ENCODE assay signal across 17 cellular contexts in the genomic region with DNA sequence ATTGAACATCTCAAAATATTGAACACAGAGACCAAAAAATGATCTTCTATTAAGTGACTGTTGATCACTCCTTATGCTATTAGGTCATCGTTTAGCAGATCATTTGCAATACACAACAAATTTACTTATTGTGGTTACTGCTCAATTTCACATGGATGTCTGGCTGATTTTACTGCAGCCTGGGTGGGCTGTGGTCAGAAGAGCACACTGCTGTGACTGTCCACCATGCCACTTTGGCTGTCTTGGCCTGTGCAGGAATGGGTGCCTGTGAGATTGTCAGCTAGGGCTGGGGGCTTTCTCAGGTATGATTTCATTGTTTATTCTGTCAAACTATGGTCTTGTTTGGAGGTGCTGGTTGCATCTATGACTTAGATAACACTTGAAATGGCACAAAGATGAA.
DNase-seq lines count a peak whose midpoint lies in the region; ATAC-seq and TF ChIP-seq lines count a peak whose summit lies in the region.
"Had no signal": no experiment of that assay in that cellular context is flagged by ENCODE, and none has a peak within 500 bp of the region (broad histone marks: within the 10 kb centered on the region; RNA-seq: fewer than 3 reads in every experiment).

No MANE protein-coding gene starts in this region.

- H4K20me1 ChIP-seq in Loucy (ENCODE audit: insufficient read depth, low read length, poor library complexity, severe bottlenecking) = no peaks in the 10 kb centered on the region
- H4K20me1 ChIP-seq: BLaER1 treated with 17β-estradiol and CSF1 and Interleukin-3, amounts not matched to agents 10 nM and 100 nM had no signal

- H3K79me2 ChIP-seq in Loucy (ENCODE audit: insufficient read depth, low read length) = no peaks in the 10 kb centered on the region
- no peaks in the 10 kb centered on the region for H3K79me2 ChIP-seq in trophoblast cell (ENCODE audit: control insufficient read depth, insufficient read depth, low read length, poor library complexity)

- H3K4me2 ChIP-seq in Loucy (ENCODE audit: low read depth, low read length, poor library complexity, severe bottlenecking) (no peak overlapping the region), trophoblast cell (ENCODE audit: low read length) (no peak overlapping the region)
- H3K4me2 ChIP-seq: A549; BLaER1 treated with 17β-estradiol and CSF1 and Interleukin-3, amounts not matched to agents 10 nM and 100 nM had no signal

- H3K4me3 ChIP-seq in Loucy (ENCODE audit: low read length, poor library complexity, severe bottlenecking) (no peak overlapping the region), SJSA1 (no peak overlapping the region), trophoblast cell (ENCODE audit: low read depth, low read length) (no peak overlapping the region)
- H3K4me3 ChIP-seq: A549; BLaER1 treated with 17β-estradiol and CSF1 and Interleukin-3, amounts not matched to agents 10 nM and 100 nM had no signal

- no peak for ATAC-seq in GM19397 (IDR thresholded peaks at IDR 0.05; ENCODE audit: unreplicated experiment)
- ATAC-seq: A549; CD8-positive, alpha-beta T cell had no signal

- H4K8ac ChIP-seq in trophoblast cell (ENCODE audit: low read depth, low read length) = no peak overlapping the region

- no peak overlapping the region for H3K14ac ChIP-seq in trophoblast cell (ENCODE audit: low read length)

- H4K91ac ChIP-seq in trophoblast cell (ENCODE audit: low read depth, low read length) = peak overlapping the region; percentile 26

- H3K4me1 ChIP-seq in Loucy (ENCODE audit: insufficient read depth, low read length, poor library complexity, severe bottlenecking) (peaks cover 10% of the 10 kb centered on the region), SJSA1 (replicated peaks) (peaks cover 56% of the 10 kb centered on the region), trophoblast cell (ENCODE audit: control insufficient read depth in 1 of 2, insufficient read depth in 2 of 2, low read length in 2 of 2) (peaks cover 8 to 12% of the 10 kb centered on the region in 2 experiments)
- H3K4me1 ChIP-seq: A549, Caco-2 had no signal

- H3K79me1 ChIP-seq in trophoblast cell (ENCODE audit: low read length) = peaks cover 4% of the 10 kb centered on the region

- no peak overlapping the region for H3K18ac ChIP-seq in trophoblast cell (ENCODE audit: low read length)

- no peak overlapping the region for H4K12ac ChIP-seq in trophoblast cell (ENCODE audit: low read depth, low read length)

- H3K9ac ChIP-seq in Loucy (ENCODE audit: low read depth, low read length, poor library complexity, severe bottlenecking) (no peak overlapping the region), trophoblast cell (ENCODE audit: low read length) (no peak overlapping the region)
- H3K9ac ChIP-seq: BLaER1 treated with 17β-estradiol and CSF1 and Interleukin-3, amounts not matched to agents 10 nM and 100 nM had no signal

- H3K4ac ChIP-seq in trophoblast cell (ENCODE audit: low read depth, low read length) = no peak overlapping the region

- no peak overlapping the region for H2AK5ac ChIP-seq in trophoblast cell (ENCODE audit: low read length)

- H3K9me2 ChIP-seq in Loucy (replicated peaks; ENCODE audit: low read depth, low read length) = no peaks in the 10 kb centered on the region

- H2BK12ac ChIP-seq in trophoblast cell (ENCODE audit: low read length) = peak overlapping the region; percentile 37

- H3K27me3 ChIP-seq in Loucy (ENCODE audit: insufficient read depth, low read length, poor library complexity, severe bottlenecking) = no peaks in the 10 kb centered on the region
- H3K27me3 ChIP-seq in SJSA1 (replicated peaks) = no peaks in the 10 kb centered on the region
- H3K27me3 ChIP-seq in trophoblast cell (ENCODE audit: insufficient read depth, low read length) = no peaks in the 10 kb centered on the region
- H3K27me3 ChIP-seq: BLaER1 treated with 17β-estradiol and CSF1 and Interleukin-3, amounts not matched to agents 10 nM and 100 nM had no signal

- WGBS in trophoblast cell (ENCODE audit: extremely low coverage, insufficient coverage, insufficient read length) = no CpG with 5 or more reads among the region's 1 CpG

- no peaks in the 10 kb centered on the region for H3K36me3 ChIP-seq in Loucy (ENCODE audit: insufficient read depth, low read length)
- H3K36me3 ChIP-seq in SJSA1 = no peaks in the 10 kb centered on the region
- no peaks in the 10 kb centered on the region for H3K36me3 ChIP-seq in trophoblast cell (ENCODE audit: control insufficient read depth in 1 of 2, insufficient read depth in 2 of 2, low read length in 2 of 2)
- H3K36me3 ChIP-seq: BLaER1 treated with 17β-estradiol and CSF1 and Interleukin-3, amounts not matched to agents 10 nM and 100 nM had no signal

- H2BK120ac ChIP-seq in trophoblast cell (ENCODE audit: insufficient read depth, low read length, poor library complexity) = peak overlapping the region; percentile 5

- no peaks in the 10 kb centered on the region for H3K9me3 ChIP-seq in Loucy (ENCODE audit: insufficient read depth, low read depth, low read length)
- H3K9me3 ChIP-seq in SJSA1 (replicated peaks) = no peaks in the 10 kb centered on the region
- H3K9me3 ChIP-seq in trophoblast cell (ENCODE audit: insufficient read depth, low read depth, low read length) = no peaks in the 10 kb centered on the region
- H3K9me3 ChIP-seq: A549; BLaER1 treated with 17β-estradiol and CSF1 and Interleukin-3, amounts not matched to agents 10 nM and 100 nM; Caco-2 had no signal

- H3F3A ChIP-seq in Loucy (ENCODE audit: low read depth) = no peaks in the 10 kb centered on the region

- H2AFZ ChIP-seq in Loucy (ENCODE audit: low read length) (peak overlapping the region; percentile 34; the same call in 1 of the 2 replicates), trophoblast cell (ENCODE audit: insufficient read depth, low read length, poor library complexity) (no peak overlapping the region)

- H2BK5ac ChIP-seq in trophoblast cell (ENCODE audit: low read depth, low read length, poor library complexity) = no peak overlapping the region

- no peak overlapping the region for H3K23ac ChIP-seq in trophoblast cell (ENCODE audit: low read length)

- H3K27ac ChIP-seq in SJSA1 (peak overlapping the region; percentile 11; the same call in 1 of the 2 replicates), trophoblast cell (ENCODE audit: low read depth, low read length) (no peak overlapping the region)
- H3K27ac ChIP-seq: 22Rv1; A549; BLaER1 treated with 17β-estradiol and CSF1 and Interleukin-3, amounts not matched to agents 10 nM and 100 nM; C4-2B had no signal

- DNase-seq in SJSA1 (ENCODE audit: low read depth in 1 of 2, low spot score in 2 of 2) (peak; percentile 61 to 69), trophoblast cell (no peak), activated gamma-delta T cell (lab: John Stamatoyannopoulos, UW) (no peak), anterior cingulate cortex (lab: John Stamatoyannopoulos, UW) (no peak)
- DNase-seq: AML-193; Caco-2; Calu3; CD4-positive, alpha-beta T cell; CD8-positive, alpha-beta T cell; DMS79 treated with DMSO at 0.1 percent for 48 hours; GF-D8 had no signal

- TF ChIP-seq CTCF in Loucy (conservative IDR thresholded peaks at IDR 0.05; ENCODE audit: low read length) = no peak

Comparison
In these comparisons a context has a peak if more than half of its experiments do, and no peak if none do; other contexts are left out.
1. DNase-seq: peak in SJSA1 (2 of 2); none in trophoblast cell (0 of 2), activated gamma-delta T cell (single experiment) and anterior cingulate cortex (0 of 58).